In genomic region chr10:20508921-20509320, GRCh38 we compare ENCODE assay signal across 16 cellular contexts.
A peak's percentile ranks its signal among the peaks of the same experiment; 100 is the strongest.
DNase-seq lines count a peak whose midpoint lies in the region; ATAC-seq and TF ChIP-seq lines count a peak whose summit lies in the region.
"Had no signal": no experiment of that assay in that cellular context is flagged by ENCODE, and none has a peak within 500 bp of the region (broad histone marks: within the 10 kb centered on the region; RNA-seq: fewer than 3 reads in every experiment).

No MANE protein-coding gene starts in this region.

- H3K36me3 ChIP-seq in left lung: no peaks in the 10 kb centered on the region
- no peaks in the 10 kb centered on the region for H3K36me3 ChIP-seq in mucosa of descending colon (ENCODE audit: low read depth)
- H3K36me3 ChIP-seq: BE2C, BLaER1 had no signal

- H3K9me3 ChIP-seq in left lung (no peaks in the 10 kb centered on the region), mucosa of descending colon (no peaks in the 10 kb centered on the region)
- H3K9me3 ChIP-seq: BE2C, BLaER1, Caco-2 had no signal

- H3K4me3 ChIP-seq in left lung: no peak overlapping the region
- no peak overlapping the region for H3K4me3 ChIP-seq in mucosa of descending colon
- H3K4me3 ChIP-seq: BLaER1 had no signal

- H3K4me1 ChIP-seq in left lung (no peaks in the 10 kb centered on the region), mucosa of descending colon (ENCODE audit: low read depth) (no peaks in the 10 kb centered on the region)
- H3K4me1 ChIP-seq: BE2C, BLaER1, Caco-2 had no signal

- no peak for DNase-seq in left lung
- DNase-seq in mucosa of descending colon: no peak
- DNase-seq in NCI-H1092 (lab: John Stamatoyannopoulos, UW): no peak
- no peak for DNase-seq in C1 segment of cervical spinal cord (lab: John Stamatoyannopoulos, UW)
- DNase-seq: 8988T; ACHN; BE2C; Caco-2; Calu3; CD4-positive, alpha-beta T cell; CD8-positive, alpha-beta T cell; DMS79 treated with DMSO at 0.1 percent for 48 hours; GF-D8 had no signal

- intact Hi-C loops in left lung (cut with DNase I) (no loop called here), mucosa of descending colon (cut with DNase I, micrococcal nuclease) (no loop called here)

- no peak overlapping the region for H3K27ac ChIP-seq in left lung
- H3K27ac ChIP-seq: BLaER1, C4-2B had no signal

- TF ChIP-seq CTCF in left lung (IDR thresholded peaks at IDR 0.05) (no peak), mucosa of descending colon (IDR thresholded peaks at IDR 0.05) (no peak)

- ATAC-seq in left lung (peak; percentile 62), mucosa of descending colon (peak; percentile 59), HG02840 (IDR thresholded peaks at IDR 0.05; ENCODE audit: low FRiP score, unreplicated experiment) (no peak)
- ATAC-seq: CD8-positive, alpha-beta T cell had no signal

- H3K27me3 ChIP-seq in left lung: no peaks in the 10 kb centered on the region
- H3K27me3 ChIP-seq: BE2C, BLaER1 had no signal
